In the genomic region with DNA sequence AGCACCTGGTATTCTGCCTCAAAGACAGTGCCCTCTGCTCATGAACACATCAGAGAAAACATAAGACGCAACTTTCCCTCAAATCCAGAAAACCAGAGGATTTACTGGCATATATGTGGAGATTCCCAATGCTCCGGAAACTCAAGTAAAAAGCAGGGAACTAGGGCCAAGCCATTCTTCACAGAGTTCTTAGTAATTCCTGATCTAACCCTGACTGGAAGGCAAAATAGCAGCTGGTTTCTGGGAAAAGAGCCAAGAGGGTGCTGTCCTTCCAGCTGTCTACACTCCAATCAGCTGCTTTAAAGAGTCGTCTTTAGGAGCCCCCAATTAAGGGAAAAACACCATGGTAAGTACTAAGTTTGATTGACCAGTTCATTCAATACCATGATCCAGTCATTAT, we compare ENCODE assay signal across 14 cellular contexts. TPM values are rescaled to one million over a fixed set of nuclear protein-coding genes. Genes with fewer than 3 reads are reported as not detected.
DNase-seq lines count a peak whose midpoint lies in the region; ATAC-seq and TF ChIP-seq lines count a peak whose summit lies in the region.
"Had no signal": no experiment of that assay in that cellular context is flagged by ENCODE, and none has a peak within 500 bp of the region (broad histone marks: within the 10 kb centered on the region; RNA-seq: fewer than 3 reads in every experiment).

No MANE protein-coding gene starts in this region.

- no peak for ATAC-seq in GM18858 (IDR thresholded peaks at IDR 0.05; ENCODE audit: unreplicated experiment)
- no peak for ATAC-seq in stimulated activated naive B cell treated with anti-CD40 and anti-IgM and Interleukin-4, amounts not matched to agents 10 μg/mL and 1 μg/mL and 100 μg/mL, for 72 hours (replicated peaks)

- no peaks in the 10 kb centered on the region for H3K36me3 Mint-ChIP-seq in osteocyte (ENCODE audit: unreplicated experiment)
- H3K36me3 Mint-ChIP-seq in stimulated activated naive B cell treated with anti-CD40 and anti-IgM and Interleukin-4, amounts not matched to agents 10 μg/mL and 1 μg/mL and 100 μg/mL, for 72 hours = no peaks in the 10 kb centered on the region
- H3K36me3 Mint-ChIP-seq: immature natural killer cell had no signal

- no peaks in the 10 kb centered on the region for H4K20me1 ChIP-seq in fibroblast of lung (ENCODE audit: control insufficient read depth, extremely low read depth, insufficient read depth, low read length)

- H3K4me2 ChIP-seq in fibroblast of lung (ENCODE audit: extremely low read depth, insufficient read depth, low read length) = no peak overlapping the region
- H3K4me2 ChIP-seq: KMS-11 had no signal

- DNase-seq in ELR (ENCODE audit: low read depth) (peak; percentile 18), NCI-H524 treated with DMSO at 0.1 percent for 48 hours (lab: John Stamatoyannopoulos, UW) (peak; percentile 5), fibroblast of lung (ENCODE audit: low read depth in 2 of 2) (peak; percentile 72 to 84), osteocyte (ENCODE audit: extremely low spot score, unreplicated experiment) (no peak), activated gamma-delta T cell treated with Interleukin-2 at 50 U/mL for 16 hours (no peak), DMS114 treated with DMSO at 0.1 percent for 48 hours (lab: John Stamatoyannopoulos, UW; ENCODE audit: unreplicated experiment) (no peak)
- DNase-seq in stimulated activated naive B cell treated with anti-CD40 and anti-IgM and Interleukin-4, amounts not matched to agents 10 μg/mL and 1 μg/mL and 100 μg/mL, for 72 hours = no peak
- DNase-seq: activated CD4-positive, alpha-beta T cell treated with anti-CD3 and anti-CD28 coated beads, Interleukin-2, amount 50 U/mL, for 48 hours; central memory CD4-positive, alpha-beta T cell; immature natural killer cell; stimulated activated CD4-positive, alpha-beta T cell treated with anti-CD3 and anti-CD28 coated beads, Interleukin-12 subunit alpha, Interleukin-12 subunit beta, amount 100 ng/mL, for 4 hours; testis had no signal

- H3K4me1 ChIP-seq in fibroblast of lung (ENCODE audit: control insufficient read depth, extremely low read depth, insufficient read depth, low read length) = no peaks in the 10 kb centered on the region

- H3K27ac ChIP-seq in fibroblast of lung (ENCODE audit: insufficient read depth, low read length) = no peak overlapping the region
- H3K27ac ChIP-seq: KMS-11, testis had no signal

- no peaks in the 10 kb centered on the region for H3K36me3 ChIP-seq in fibroblast of lung (ENCODE audit: control insufficient read depth, insufficient read depth, low read length)

- no peak overlapping the region for H3K4me3 ChIP-seq in fibroblast of lung (replicated peaks in 1 of 4; ENCODE audit: control extremely low read depth in 1 of 4, insufficient read depth in 1 of 4, low read depth in 3 of 4, low read length in 4 of 4)
- H3K4me3 ChIP-seq: testis had no signal

- H3K27ac Mint-ChIP-seq in osteocyte (ENCODE audit: unreplicated experiment) = peak overlapping the region; percentile 27
- H3K27ac Mint-ChIP-seq in stimulated activated naive B cell treated with anti-CD40 and anti-IgM and Interleukin-4, amounts not matched to agents 10 μg/mL and 1 μg/mL and 100 μg/mL, for 72 hours = no peak overlapping the region
- H3K27ac Mint-ChIP-seq: immature natural killer cell had no signal

- peaks cover 16% of the 10 kb centered on the region for H3K4me1 Mint-ChIP-seq in osteocyte (ENCODE audit: unreplicated experiment)
- H3K4me1 Mint-ChIP-seq in stimulated activated naive B cell treated with anti-CD40 and anti-IgM and Interleukin-4, amounts not matched to agents 10 μg/mL and 1 μg/mL and 100 μg/mL, for 72 hours = no peaks in the 10 kb centered on the region

- no peaks in the 10 kb centered on the region for H3K9me3 Mint-ChIP-seq in osteocyte (ENCODE audit: unreplicated experiment)
- no peaks in the 10 kb centered on the region for H3K9me3 Mint-ChIP-seq in stimulated activated naive B cell treated with anti-CD40 and anti-IgM and Interleukin-4, amounts not matched to agents 10 μg/mL and 1 μg/mL and 100 μg/mL, for 72 hours

- no peaks in the 10 kb centered on the region for H3K9me3 ChIP-seq in fibroblast of lung (ENCODE audit: control insufficient read depth, insufficient read depth, low read depth, low read length)
- H3K9me3 ChIP-seq: testis had no signal

- TF ChIP-seq CTCF in fibroblast of lung (conservative IDR thresholded peaks at IDR 0.05 in 1 of 2, IDR thresholded peaks at IDR 0.05 in 1 of 2; ENCODE audit: low read depth in 1 of 2, low read length in 2 of 2) = no peak
- no peak for TF ChIP-seq CTCF in osteocyte (IDR thresholded peaks at IDR 0.05)

- no peak overlapping the region for H3K9ac ChIP-seq in fibroblast of lung (ENCODE audit: insufficient read depth, low read length)
- H3K9ac ChIP-seq: KMS-11 had no signal

- H3K79me2 ChIP-seq in fibroblast of lung (ENCODE audit: control insufficient read depth, insufficient read depth, low read length) = no peaks in the 10 kb centered on the region

- no peaks in the 10 kb centered on the region for H3K27me3 ChIP-seq in fibroblast of lung (ENCODE audit: control insufficient read depth, insufficient read depth, low read length)
- H3K27me3 ChIP-seq: testis had no signal

- H3K27me3 Mint-ChIP-seq in osteocyte (ENCODE audit: unreplicated experiment) = peaks cover 3% of the 10 kb centered on the region
- peaks cover 13 to 23% of the 10 kb centered on the region in 2 donors for H3K27me3 Mint-ChIP-seq in stimulated activated naive B cell treated with anti-CD40 and anti-IgM and Interleukin-4, amounts not matched to agents 10 μg/mL and 1 μg/mL and 100 μg/mL, for 72 hours

- no peak overlapping the region for H3K4me3 Mint-ChIP-seq in osteocyte (ENCODE audit: unreplicated experiment)
- no peak overlapping the region for H3K4me3 Mint-ChIP-seq in stimulated activated naive B cell treated with anti-CD40 and anti-IgM and Interleukin-4, amounts not matched to agents 10 μg/mL and 1 μg/mL and 100 μg/mL, for 72 hours
- H3K4me3 Mint-ChIP-seq: immature natural killer cell had no signal

- no peak overlapping the region for H2AFZ ChIP-seq in fibroblast of lung (ENCODE audit: low read length)

RNA-seq across cellular contexts. Expression of gene GNA14, which starts 49.6 kb away (rescaled TPM):
- total RNA-seq in fibroblast of lung (0.26 and 0.50 TPM in 2 replicates), osteocyte (not detected in 2 replicates)
- 0.25 and 0.52 TPM in 2 replicates for polyA plus RNA-seq in fibroblast of lung
- 0.17 and 0.37 TPM in 2 replicates for polyA plus RNA-seq in fibroblast of lung (2012)
- polyA minus RNA-seq in fibroblast of lung (ENCODE audit: low replicate concordance) = not detected in 2 replicates
- polyA plus RNA-seq: immature natural killer cell had no signal

Comparison
In these comparisons a context has a peak if more than half of its experiments do, and no peak if none do; other contexts are left out.
1. DNase-seq: peak in ELR (single experiment), NCI-H524 treated with DMSO at 0.1 percent for 48 hours (single experiment) and fibroblast of lung (2 of 2); none in osteocyte (single experiment), activated gamma-delta T cell treated with Interleukin-2 at 50 U/mL for 16 hours (single experiment), DMS114 treated with DMSO at 0.1 percent for 48 hours (single experiment) and stimulated activated naive B cell treated with anti-CD40 and anti-IgM and Interleukin-4, amounts not matched to agents 10 μg/mL and 1 μg/mL and 100 μg/mL, for 72 hours (single experiment).